In genomic region chr22:31588970-31589675, GRCh38 we compare ENCODE assay signal across 1 cellular context.
TF ChIP-seq lines count a peak whose summit lies in the region.

No MANE protein-coding gene starts in this region.

TF ChIP-seq in HepG2, 621 proteins besides CTCF, POLR2A, EP300 and RAD21 (continues in another document):
- TF ChIP-seq ZNF451 (CRISPR knock-in tag; IDR thresholded peaks at IDR 0.05) (no peak), ZNF678 (CRISPR knock-in tag; IDR thresholded peaks at IDR 0.05) (no peak), ZNF333 (CRISPR knock-in tag; IDR thresholded peaks at IDR 0.05; ENCODE audit: borderline replicate concordance) (no peak), NR3C1 (CRISPR knock-in tag; IDR thresholded peaks at IDR 0.05) (no peak), RFXANK (CRISPR knock-in tag; IDR thresholded peaks at IDR 0.05) (no peak), ZNF160 (CRISPR knock-in tag; IDR thresholded peaks at IDR 0.05) (no peak), SUZ12 (IDR thresholded peaks at IDR 0.05; ENCODE audit: low read depth, low read length) (no peak), NR2F2 (IDR thresholded peaks at IDR 0.05; ENCODE audit: borderline replicate concordance, low read depth) (peak; percentile 65), ZNF335 (CRISPR knock-in tag; IDR thresholded peaks at IDR 0.05) (0 out of 2 replicates have a peak, but pooled peaks have one; percentile 29), NONO (IDR thresholded peaks at IDR 0.05) (no peak), NONO (CRISPR knock-in tag; conservative IDR thresholded peaks at IDR 0.05) (no peak), KAT8 (CRISPR knock-in tag; IDR thresholded peaks at IDR 0.05) (peak; percentile 62), REL (CRISPR knock-in tag; conservative IDR thresholded peaks at IDR 0.05) (no peak), RXRB (CRISPR knock-in tag; IDR thresholded peaks at IDR 0.05; ENCODE audit: borderline replicate concordance) (peak; percentile 77), ZNF263 (CRISPR knock-in tag; IDR thresholded peaks at IDR 0.05) (peak; percentile 27; the same call in 1 of the 2 replicates), PHF5A (CRISPR knock-in tag; IDR thresholded peaks at IDR 0.05; ENCODE audit: low read depth, unreplicated experiment) (no peak), CC2D1A (CRISPR knock-in tag; IDR thresholded peaks at IDR 0.05) (no peak), MBNL3 (CRISPR knock-in tag; conservative IDR thresholded peaks at IDR 0.05) (no peak), SRSF4 (IDR thresholded peaks at IDR 0.05; ENCODE audit: low read depth, low read length, poor library complexity, severe bottlenecking) (no peak), ZNF562 (CRISPR knock-in tag; IDR thresholded peaks at IDR 0.05; ENCODE audit: borderline replicate concordance) (no peak), ZNF142 (CRISPR knock-in tag; IDR thresholded peaks at IDR 0.05) (no peak), GMEB2 (CRISPR knock-in tag; IDR thresholded peaks at IDR 0.05; ENCODE audit: low read depth) (no peak), GMEB1 (CRISPR knock-in tag; IDR thresholded peaks at IDR 0.05; ENCODE audit: borderline replicate concordance) (no peak), IKZF5 (CRISPR knock-in tag; IDR thresholded peaks at IDR 0.05) (peak; percentile 67; the same call in 1 of the 2 replicates), KMT2A (CRISPR knock-in tag; IDR thresholded peaks at IDR 0.05) (no peak), ZNF644 (CRISPR knock-in tag; IDR thresholded peaks at IDR 0.05; ENCODE audit: low read depth) (0 out of 2 replicates have a peak, but pooled peaks have one; percentile 25), ZNF34 (CRISPR knock-in tag; IDR thresholded peaks at IDR 0.05; ENCODE audit: borderline replicate concordance) (no peak), ETV5 (CRISPR knock-in tag; IDR thresholded peaks at IDR 0.05; ENCODE audit: borderline replicate concordance) (peak; percentile 46; the same call in 1 of the 2 replicates), ZNF350 (CRISPR knock-in tag; IDR thresholded peaks at IDR 0.05; ENCODE audit: borderline replicate concordance, low read depth) (peak; percentile 39; the same call in 1 of the 2 replicates), ZNF629 (CRISPR knock-in tag; conservative IDR thresholded peaks at IDR 0.05) (0 out of 2 replicates have a peak, but pooled peaks have one; percentile 13), PHF21A (CRISPR knock-in tag; IDR thresholded peaks at IDR 0.05) (peak; percentile 61), SIX1 (CRISPR knock-in tag; IDR thresholded peaks at IDR 0.05; ENCODE audit: borderline replicate concordance) (no peak; the same call in 1 of the 2 replicates), CHCHD3 (CRISPR knock-in tag; IDR thresholded peaks at IDR 0.05) (no peak), ZNF513 (CRISPR knock-in tag; conservative IDR thresholded peaks at IDR 0.05) (no peak), GTF2F1 (IDR thresholded peaks at IDR 0.05; ENCODE audit: low read length) (no peak), ZNF121 (CRISPR knock-in tag; IDR thresholded peaks at IDR 0.05) (no peak), ZNF275 (CRISPR knock-in tag; IDR thresholded peaks at IDR 0.05; ENCODE audit: borderline replicate concordance) (no peak), RCOR2 (CRISPR knock-in tag; IDR thresholded peaks at IDR 0.05) (peak; percentile 68; the same call in 1 of the 2 replicates), ZNF772 (CRISPR knock-in tag; IDR thresholded peaks at IDR 0.05) (no peak), SP4 (CRISPR knock-in tag; IDR thresholded peaks at IDR 0.05) (no peak), GRHL1 (CRISPR knock-in tag; conservative IDR thresholded peaks at IDR 0.05) (no peak), HOXA5 (CRISPR knock-in tag; IDR thresholded peaks at IDR 0.05) (no peak), ZNF891 (CRISPR knock-in tag; IDR thresholded peaks at IDR 0.05) (no peak), ZNF543 (CRISPR knock-in tag; IDR thresholded peaks at IDR 0.05) (no peak), FOXA1 (IDR thresholded peaks at IDR 0.05) (no peak), FOXA1 (CRISPR knock-in tag; IDR thresholded peaks at IDR 0.05) (no peak; the same call in 1 of the 2 replicates), MAZ (IDR thresholded peaks at IDR 0.05; ENCODE audit: borderline replicate concordance, low read depth, low read length) (no peak), MAZ (CRISPR knock-in tag; IDR thresholded peaks at IDR 0.05; ENCODE audit: low read depth) (no peak), MED13 (CRISPR knock-in tag; IDR thresholded peaks at IDR 0.05) (no peak), RFXAP (CRISPR knock-in tag; IDR thresholded peaks at IDR 0.05; ENCODE audit: borderline replicate concordance) (no peak), IRF2 (CRISPR knock-in tag; IDR thresholded peaks at IDR 0.05) (peak; percentile 74), ZNF503 (CRISPR knock-in tag; IDR thresholded peaks at IDR 0.05) (0 out of 2 replicates have a peak, but pooled peaks have one; percentile 36), LBX2 (CRISPR knock-in tag; IDR thresholded peaks at IDR 0.05; ENCODE audit: borderline replicate concordance) (no peak), ZNF883 (CRISPR knock-in tag; IDR thresholded peaks at IDR 0.05; ENCODE audit: not compliant biosample characterization) (no peak), ZFP36 (IDR thresholded peaks at IDR 0.05; ENCODE audit: borderline replicate concordance, low read depth, low read length, partially characterized antibody) (no peak), SP2 (CRISPR knock-in tag; IDR thresholded peaks at IDR 0.05) (no peak), ZNF777 (CRISPR knock-in tag; IDR thresholded peaks at IDR 0.05) (no peak)
